Comparison of ENCODE assay signal across 1 cellular context in genomic region chr15:58865420-58865880, GRCh38.
A peak's percentile ranks its signal among the peaks of the same experiment; 100 is the strongest.
TF ChIP-seq lines count a peak whose summit lies in the region.

No MANE protein-coding gene starts in this region.

TF ChIP-seq in HepG2, 621 proteins besides CTCF, POLR2A, EP300 and RAD21 (continued from another document):
- 0 out of 2 replicates have a peak, but pooled peaks have one; percentile 3 for TF ChIP-seq NFKBIZ (CRISPR knock-in tag; IDR thresholded peaks at IDR 0.05)
- TF ChIP-seq RBM39 (IDR thresholded peaks at IDR 0.05; ENCODE audit: low read depth, low read length, poor library complexity, severe bottlenecking) = peak; percentile 10
- peak; percentile 66 for TF ChIP-seq POLR2G (IDR thresholded peaks at IDR 0.05; ENCODE audit: low read depth, low read length)
- no peak for TF ChIP-seq IKZF1 (IDR thresholded peaks at IDR 0.05)
- peak; percentile 39 for TF ChIP-seq MED1 (CRISPR knock-in tag; IDR thresholded peaks at IDR 0.05)
- TF ChIP-seq ZNF30 (CRISPR knock-in tag; IDR thresholded peaks at IDR 0.05) = no peak
- 0 out of 2 replicates have a peak, but pooled peaks have one; percentile 12 for TF ChIP-seq BRCA1 (CRISPR knock-in tag; IDR thresholded peaks at IDR 0.05)
- TF ChIP-seq RFXAP (CRISPR knock-in tag; IDR thresholded peaks at IDR 0.05; ENCODE audit: borderline replicate concordance) = 0 out of 2 replicates have a peak, but pooled peaks have one; percentile 20
- peak; percentile 30; the same call in 1 of the 2 replicates for TF ChIP-seq ELF3 (CRISPR knock-in tag; IDR thresholded peaks at IDR 0.05)
- TF ChIP-seq TRAFD1 (CRISPR knock-in tag; IDR thresholded peaks at IDR 0.05; ENCODE audit: borderline replicate concordance) = 0 out of 2 replicates have a peak, but pooled peaks have one; percentile 45
- TF ChIP-seq BRD4 (CRISPR knock-in tag; IDR thresholded peaks at IDR 0.05) = no peak; the same call in none of the 2 replicates
- no peak for TF ChIP-seq MBNL3 (CRISPR knock-in tag; conservative IDR thresholded peaks at IDR 0.05)
- TF ChIP-seq ZNF746 (CRISPR knock-in tag; IDR thresholded peaks at IDR 0.05) = no peak
- no peak for TF ChIP-seq ZNF670 (CRISPR knock-in tag; IDR thresholded peaks at IDR 0.05; ENCODE audit: borderline replicate concordance)
- no peak for TF ChIP-seq ZNF432 (CRISPR knock-in tag; IDR thresholded peaks at IDR 0.05; ENCODE audit: borderline replicate concordance)
- peak; percentile 6; the same call in 1 of the 2 replicates for TF ChIP-seq FOXA3 (CRISPR knock-in tag; IDR thresholded peaks at IDR 0.05)
- no peak for TF ChIP-seq ZNF83 (CRISPR knock-in tag; IDR thresholded peaks at IDR 0.05; ENCODE audit: borderline replicate concordance)
- TF ChIP-seq HNRNPL (IDR thresholded peaks at IDR 0.05; ENCODE audit: low read depth, low read length) = 0 out of 2 replicates have a peak, but pooled peaks have one; percentile 47
- no peak for TF ChIP-seq ZNF704 (CRISPR knock-in tag; IDR thresholded peaks at IDR 0.05; ENCODE audit: borderline replicate concordance)
- no peak for TF ChIP-seq SALL2 (CRISPR knock-in tag; IDR thresholded peaks at IDR 0.05)
- no peak for TF ChIP-seq ELF1 (CRISPR knock-in tag; IDR thresholded peaks at IDR 0.05)
- no peak for TF ChIP-seq ZNF619 (CRISPR knock-in tag; IDR thresholded peaks at IDR 0.05)
